ENCODE assay signal across 10 cellular contexts in genomic region chr14:55101698-55102097, GRCh38. TPM values are rescaled to one million over a fixed set of nuclear protein-coding genes. Genes with fewer than 3 reads are reported as not detected.
DNase-seq lines count a peak whose midpoint lies in the region; ATAC-seq and TF ChIP-seq lines count a peak whose summit lies in the region.
"Had no signal": no experiment of that assay in that cellular context is flagged by ENCODE, and none has a peak within 500 bp of the region (broad histone marks: within the 10 kb centered on the region; RNA-seq: fewer than 3 reads in every experiment).

No MANE protein-coding gene starts in this region.

- POLR2A ChIA-PET in naive thymus-derived CD8-positive, alpha-beta T cell (lab: Charles Lee): interaction anchor here (1.1 to 1.9 kb wide), 2 partner anchors 12 to 50 kb away, joined by 5 to 10 read pairs; partner anchors contain the start of gene MAPK1IP1L

- WGBS in urinary bladder: 93% methylated on average over 5 of the region's 5 CpGs

- CTCF ChIA-PET in activated naive CD4-positive, alpha-beta T cell treated with anti-CD3 and anti-CD28 coated beads, Interleukin-2, amount 10 ng/mL, durations not matched to agents 7 days and 5 days (lab: Charles Lee): interaction anchor here (1.5 kb wide), 1 partner anchor 59 kb away, joined by 4 read pairs; no protein-coding TSS in a partner anchor
- CTCF ChIA-PET in activated naive CD4-positive, alpha-beta T cell treated with anti-CD3 and anti-CD28 coated beads for 36 hours (lab: Charles Lee): interaction anchor here (1.6 kb wide), 1 partner anchor 51 kb away, joined by 6 read pairs; the partner anchor contains the start of gene MAPK1IP1L

- H3K27ac ChIP-seq in brain microvascular endothelial cell (peak overlapping the region; percentile 80), urinary bladder (ENCODE audit: low read depth) (peak overlapping the region; percentile 90)

- no peaks in the 10 kb centered on the region for H3K9me3 ChIP-seq in mucosa of descending colon

- intact Hi-C loops in activated naive CD4-positive, alpha-beta T cell treated with anti-CD3 and anti-CD28 coated beads for 36 hours (cut with micrococcal nuclease): loop anchor here (1.0 kb wide), 1 partner anchor 273 kb away; no protein-coding TSS in a partner anchor
- intact Hi-C loops in mucosa of descending colon (cut with DNase I, micrococcal nuclease): no loop called here

- H3K4me1 Mint-ChIP-seq in activated naive CD4-positive, alpha-beta T cell treated with anti-CD3 and anti-CD28 coated beads, Interleukin-2, amount 10 ng/mL, durations not matched to agents 7 days and 5 days: peaks cover 65% of the 10 kb centered on the region
- peaks cover 41% of the 10 kb centered on the region for H3K4me1 Mint-ChIP-seq in activated naive CD4-positive, alpha-beta T cell treated with anti-CD3 and anti-CD28 coated beads for 36 hours (ENCODE audit: low read depth)
- H3K4me1 Mint-ChIP-seq in naive thymus-derived CD8-positive, alpha-beta T cell: peaks cover 15 to 51% (median 45%) of the 10 kb centered on the region in 4 donors

- H3K27me3 ChIP-seq in brain microvascular endothelial cell (replicated peaks): no peaks in the 10 kb centered on the region

- no peaks in the 10 kb centered on the region for H3K36me3 ChIP-seq in brain microvascular endothelial cell (replicated peaks)
- H3K36me3 ChIP-seq in urinary bladder (ENCODE audit: insufficient read depth): no peaks in the 10 kb centered on the region
- H3K36me3 ChIP-seq in mucosa of descending colon (ENCODE audit: low read depth): no peaks in the 10 kb centered on the region

- DNase-seq in activated naive CD4-positive, alpha-beta T cell treated with anti-CD3 and anti-CD28 coated beads, Interleukin-2, amount 10 ng/mL, durations not matched to agents 7 days and 5 days: no peak
- DNase-seq in activated naive CD4-positive, alpha-beta T cell treated with anti-CD3 and anti-CD28 coated beads for 36 hours: no peak
- DNase-seq in brain microvascular endothelial cell (no peak), HUDEP-2 (lab: John Stamatoyannopoulos, UW; ENCODE audit: unreplicated experiment in 76 of 76) (no peak), mucosa of descending colon (no peak)
- DNase-seq in naive thymus-derived CD8-positive, alpha-beta T cell: no peak
- DNase-seq: T-helper 9 cell had no signal

- no peak for TF ChIP-seq CTCF in brain microvascular endothelial cell (IDR thresholded peaks at IDR 0.05; ENCODE audit: low read depth, low read length, missing control alignments)
- TF ChIP-seq CTCF in mucosa of descending colon (IDR thresholded peaks at IDR 0.05): no peak

- H3K4me3 ChIP-seq in brain microvascular endothelial cell (ENCODE audit: low read depth, low read length) (no peak overlapping the region), urinary bladder (ENCODE audit: low read depth, low read length) (no peak overlapping the region), mucosa of descending colon (no peak overlapping the region)

- in situ Hi-C loops in brain microvascular endothelial cell (cut with HindIII; ENCODE audit: low pct_ligation_motif_present, low sequenced_read_pairs): no loop called here

- no peaks in the 10 kb centered on the region for H3K4me1 ChIP-seq in urinary bladder (ENCODE audit: insufficient read depth)
- H3K4me1 ChIP-seq in mucosa of descending colon (ENCODE audit: low read depth): peaks cover 52% of the 10 kb centered on the region

- H3K27ac Mint-ChIP-seq in activated naive CD4-positive, alpha-beta T cell treated with anti-CD3 and anti-CD28 coated beads, Interleukin-2, amount 10 ng/mL, durations not matched to agents 7 days and 5 days: peak overlapping the region; percentile 99
- no peak overlapping the region for H3K27ac Mint-ChIP-seq in activated naive CD4-positive, alpha-beta T cell treated with anti-CD3 and anti-CD28 coated beads for 36 hours
- H3K27ac Mint-ChIP-seq in naive thymus-derived CD8-positive, alpha-beta T cell: peak overlapping the region in 8 of 10 donors; percentile 27 to 98 (median 95)

- ATAC-seq in naive thymus-derived CD8-positive, alpha-beta T cell: no peak
- ATAC-seq in GM19467 (IDR thresholded peaks at IDR 0.05; ENCODE audit: unreplicated experiment): no peak
- no peak for ATAC-seq in mucosa of descending colon

- no peak overlapping the region for H3K4me3 Mint-ChIP-seq in activated naive CD4-positive, alpha-beta T cell treated with anti-CD3 and anti-CD28 coated beads, Interleukin-2, amount 10 ng/mL, durations not matched to agents 7 days and 5 days
- H3K4me3 Mint-ChIP-seq in activated naive CD4-positive, alpha-beta T cell treated with anti-CD3 and anti-CD28 coated beads for 36 hours: no peak overlapping the region
- H3K4me3 Mint-ChIP-seq in naive thymus-derived CD8-positive, alpha-beta T cell: peak overlapping the region in 2 of 10 donors; percentile 8 to 68

- peaks cover 13% of the 10 kb centered on the region for H3K9me3 Mint-ChIP-seq in activated naive CD4-positive, alpha-beta T cell treated with anti-CD3 and anti-CD28 coated beads, Interleukin-2, amount 10 ng/mL, durations not matched to agents 7 days and 5 days
- no peaks in the 10 kb centered on the region for H3K9me3 Mint-ChIP-seq in activated naive CD4-positive, alpha-beta T cell treated with anti-CD3 and anti-CD28 coated beads for 36 hours
- H3K9me3 Mint-ChIP-seq in naive thymus-derived CD8-positive, alpha-beta T cell: peaks cover 0 to 11% (median 2%) of the 10 kb centered on the region in 9 donors

- no peaks in the 10 kb centered on the region for H3K27me3 Mint-ChIP-seq in activated naive CD4-positive, alpha-beta T cell treated with anti-CD3 and anti-CD28 coated beads, Interleukin-2, amount 10 ng/mL, durations not matched to agents 7 days and 5 days
- H3K27me3 Mint-ChIP-seq in activated naive CD4-positive, alpha-beta T cell treated with anti-CD3 and anti-CD28 coated beads for 36 hours (ENCODE audit: low read depth): no peaks in the 10 kb centered on the region
- H3K27me3 Mint-ChIP-seq in naive thymus-derived CD8-positive, alpha-beta T cell: no peaks in the 10 kb centered on the region
- H3K27me3 Mint-ChIP-seq: activated naive CD8-positive, alpha-beta T cell had no signal

- peaks cover 14% of the 10 kb centered on the region for H3K36me3 Mint-ChIP-seq in activated naive CD4-positive, alpha-beta T cell treated with anti-CD3 and anti-CD28 coated beads, Interleukin-2, amount 10 ng/mL, durations not matched to agents 7 days and 5 days
- H3K36me3 Mint-ChIP-seq in activated naive CD4-positive, alpha-beta T cell treated with anti-CD3 and anti-CD28 coated beads for 36 hours (ENCODE audit: low read depth): no peaks in the 10 kb centered on the region
- H3K36me3 Mint-ChIP-seq in naive thymus-derived CD8-positive, alpha-beta T cell: peaks cover 0 to 6% (median 0%) of the 10 kb centered on the region in 3 donors

RNA-seq across cellular contexts. Expression of gene LGALS3, which starts 27.4 kb away (rescaled TPM):
- total RNA-seq in activated naive CD4-positive, alpha-beta T cell treated with anti-CD3 and anti-CD28 coated beads for 36 hours: 1 to 10 TPM; 1.1 to 1.3 TPM
- 1 to 10 TPM; 6.9 to 7.2 TPM for total RNA-seq in naive thymus-derived CD8-positive, alpha-beta T cell
- polyA plus RNA-seq in naive thymus-derived CD8-positive, alpha-beta T cell: 1 to 10 TPM in 1 of 3 donors, under 1 TPM in 2; 0.18 to 5.8 (median 0.78) TPM
- total RNA-seq in urinary bladder (81.3 TPM), mucosa of descending colon (1,000 to 10,000 TPM in 2 of 3 donors, 100 to 1,000 TPM in 1; 488 to 1,705 (median 1,380) TPM)
- 427 TPM for polyA plus RNA-seq in urinary bladder

RNA-seq across cellular contexts. Expression of gene MAPK1IP1L, which starts 50.3 kb away (rescaled TPM):
- total RNA-seq in activated naive CD4-positive, alpha-beta T cell treated with anti-CD3 and anti-CD28 coated beads for 36 hours: 10 to 100 TPM; 78.2 to 83.4 TPM
- total RNA-seq in naive thymus-derived CD8-positive, alpha-beta T cell: 10 to 100 TPM; 73.6 to 75.4 TPM
- polyA plus RNA-seq in naive thymus-derived CD8-positive, alpha-beta T cell: 10 to 100 TPM; 59.4 to 75.4 (median 65.7) TPM
- total RNA-seq in urinary bladder (38.3 TPM), mucosa of descending colon (10 to 100 TPM; 67.7 to 72.7 (median 69.7) TPM)
- 56.1 TPM for polyA plus RNA-seq in urinary bladder

Comparison
In these comparisons a context has a peak if more than half of its experiments do, and no peak if none do; other contexts are left out.
1. RNA of gene LGALS3, which starts 27.4 kb away (total RNA-seq): 488 to 1,705 TPM in mucosa of descending colon and 81.3 TPM in urinary bladder (single experiment); 6.9 to 7.2 TPM in naive thymus-derived CD8-positive, alpha-beta T cell and 1.1 to 1.3 TPM in activated naive CD4-positive, alpha-beta T cell treated with anti-CD3 and anti-CD28 coated beads for 36 hours; every median in the first group is over 10 times any median in the second.